ENCODE assay signal across 8 cellular contexts in the genomic region with DNA sequence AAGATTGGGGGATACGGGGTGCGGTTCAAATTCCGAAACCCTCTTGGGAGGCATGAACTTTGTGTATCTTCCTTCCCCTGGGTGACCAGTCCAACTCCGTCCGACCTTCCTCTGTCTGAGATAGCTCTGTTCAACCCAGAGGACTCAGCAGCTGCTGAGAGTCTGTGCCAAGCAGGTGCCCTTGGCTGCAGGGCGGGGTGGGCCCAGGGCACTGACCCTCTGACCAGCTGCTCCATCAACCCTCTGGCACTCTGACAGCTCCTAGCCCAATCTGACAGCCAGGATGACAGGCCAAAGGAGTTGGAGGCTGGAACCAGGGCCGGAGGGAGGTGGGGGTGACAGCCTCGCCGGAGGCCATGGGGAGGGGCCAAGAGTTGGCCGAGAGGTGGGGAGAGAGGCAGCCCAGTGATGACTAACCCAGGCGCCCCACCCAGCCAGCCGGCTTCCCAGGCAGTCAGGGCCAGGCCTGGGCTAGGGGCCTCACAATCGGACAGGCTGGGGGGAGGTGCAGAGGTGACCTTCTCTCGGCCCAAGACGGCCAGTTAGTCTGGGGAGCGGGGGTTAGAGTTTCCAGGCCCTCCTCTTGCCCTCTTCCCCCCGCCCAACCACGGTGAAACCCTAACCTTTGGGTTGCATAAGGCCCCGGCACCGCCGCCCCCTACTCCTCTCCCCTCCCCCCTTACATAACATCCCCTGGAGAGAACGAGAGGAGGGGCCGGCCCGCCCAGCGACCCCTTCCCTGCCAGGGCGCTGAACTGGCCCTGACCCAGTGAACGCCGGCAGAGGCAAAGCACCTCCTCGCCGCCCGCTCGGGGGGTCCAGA. TPM values are rescaled to one million over a fixed set of nuclear protein-coding genes. Genes with fewer than 3 reads are reported as not detected.
A peak's percentile ranks its signal among the peaks of the same experiment; 100 is the strongest.
DNase-seq lines count a peak whose midpoint lies in the region; ATAC-seq and TF ChIP-seq lines count a peak whose summit lies in the region.

No MANE protein-coding gene starts in this region.

- H3K4me3 ChIP-seq in H7 (ENCODE audit: insufficient read depth, low read depth, low read length) (peak overlapping the region; percentile 68), right atrium auricular region (peak overlapping the region; percentile 86 to 100), prostate gland (peak overlapping the region; percentile 74 to 94)

- H3K4me1 ChIP-seq in right atrium auricular region (peaks cover 0 to 60% of the 10 kb centered on the region in 2 donors), prostate gland (replicated peaks) (peaks cover 10% of the 10 kb centered on the region)

- no peak for ATAC-seq in HG03039 (IDR thresholded peaks at IDR 0.05; ENCODE audit: unreplicated experiment)
- no peak for ATAC-seq in GM18870 (IDR thresholded peaks at IDR 0.05; ENCODE audit: unreplicated experiment)
- no peak for ATAC-seq in HG02798 (IDR thresholded peaks at IDR 0.05; ENCODE audit: poor library complexity, unreplicated experiment)

- WGBS in prostate gland = 4% methylated on average over 30 of the region's 32 CpGs

- DNase-seq in H7 (peak; percentile 87), RPMI7951 (ENCODE audit: low read depth) (peak; percentile 90), amniotic stem cell (lab: John Stamatoyannopoulos, UW) (peak; percentile 77), right atrium auricular region (ENCODE audit: low spot score) (peak; percentile 95), prostate gland (ENCODE audit: low spot score) (peak; percentile 55)

- TF ChIP-seq CTCF in right atrium auricular region (IDR thresholded peaks at IDR 0.05) (no peak), prostate gland (IDR thresholded peaks at IDR 0.05) (peak in 1 of 4 experiments; percentile 4)

- peak; percentile 79 for TF ChIP-seq POLR2A in prostate gland (IDR thresholded peaks at IDR 0.05)

- H3K9me3 ChIP-seq in right atrium auricular region (no peaks in the 10 kb centered on the region), prostate gland (no peaks in the 10 kb centered on the region)

- H3K27me3 ChIP-seq in H7 (ENCODE audit: control insufficient read depth, insufficient read depth, low read length) (no peaks in the 10 kb centered on the region; the same call in 1 of the 2 replicates), right atrium auricular region (no peaks in the 10 kb centered on the region), prostate gland (replicated peaks; ENCODE audit: insufficient read depth) (no peaks in the 10 kb centered on the region)

- H3K36me3 ChIP-seq in H7 (replicated peaks; ENCODE audit: control insufficient read depth, insufficient read depth, low read length) (0 out of 2 replicates have a peak, but pooled peaks cover 1% of the 10 kb centered on the region), right atrium auricular region (peaks cover 42% of the 10 kb centered on the region), prostate gland (peaks cover 0 to 15% of the 10 kb centered on the region in 2 donors)

- H3K27ac ChIP-seq in right atrium auricular region = peak overlapping the region; percentile 100
- peak overlapping the region; percentile 92 to 97 for H3K27ac ChIP-seq in prostate gland

- intact Hi-C loops in prostate gland (cut with DNase I) = loop anchor here (2.0 to 10.0 kb wide), 3 partner anchors 30 to 140 kb away; partner anchors contain the start of gene PRPF8

RNA-seq across cellular contexts. Expression of gene TLCD2, which starts 5.0 kb away (rescaled TPM):
- 0.04 and 0.45 TPM in 2 replicates for total RNA-seq in H7 (2014; rRNA removed; shearing (Covaris generic))
- total RNA-seq in RPMI7951 (2014; rRNA removed; shearing (Covaris generic)) = 0.39 and 0.48 TPM in 2 replicates
- total RNA-seq in right atrium auricular region (1 to 10 TPM; 1.1 to 3.7 TPM), prostate gland (1 to 10 TPM; 2.3 TPM)

RNA-seq across cellular contexts. Expression of gene WDR81, which starts 9.3 kb away (rescaled TPM):
- total RNA-seq in H7 (2014; rRNA removed; shearing (Covaris generic)) = 13.2 and 14.3 TPM in 2 replicates
- total RNA-seq in RPMI7951 (2014; rRNA removed; shearing (Covaris generic)) = 5.3 and 8.2 TPM in 2 replicates
- total RNA-seq in right atrium auricular region (10 to 100 TPM; 10.9 to 17.9 TPM), prostate gland (10 to 100 TPM; 39.2 to 72.9 TPM)

RNA-seq across cellular contexts. Expression of gene SERPINF2, which starts 27.5 kb away (rescaled TPM):
- 0.52 and 0.74 TPM in 2 replicates for total RNA-seq in H7 (2014; rRNA removed; shearing (Covaris generic))
- total RNA-seq in RPMI7951 (2014; rRNA removed; shearing (Covaris generic)) = under 0.01 and 0.24 TPM in 2 replicates
- total RNA-seq in right atrium auricular region (1 to 10 TPM; 1.0 to 1.5 TPM), prostate gland (10 to 100 TPM; 30.4 to 56.1 TPM)

RNA-seq across cellular contexts. Expression of gene PRPF8, which starts 30.5 kb away (rescaled TPM):
- 128 and 146 TPM in 2 replicates for total RNA-seq in H7 (2014; rRNA removed; shearing (Covaris generic))
- 65.7 and 69.7 TPM in 2 replicates for total RNA-seq in RPMI7951 (2014; rRNA removed; shearing (Covaris generic))
- 100 to 1,000 TPM in 1 of 2 donors, 10 to 100 TPM in 1; 90.1 to 144 TPM for total RNA-seq in right atrium auricular region
- total RNA-seq in prostate gland = 100 to 1,000 TPM; 235 to 321 TPM

RNA-seq across cellular contexts. Expression of gene SERPINF1, which starts 46.7 kb away (rescaled TPM):
- total RNA-seq in H7 (2014; rRNA removed; shearing (Covaris generic)) = 30.3 and 33.4 TPM in 2 replicates
- total RNA-seq in RPMI7951 (2014; rRNA removed; shearing (Covaris generic)) = 127 and 150 TPM in 2 replicates
- total RNA-seq in right atrium auricular region (100 to 1,000 TPM; 348 to 498 TPM), prostate gland (1,000 to 10,000 TPM in 1 of 2 donors, 100 to 1,000 TPM in 1; 119 to 2,127 TPM)

Comparison
In these comparisons a context has a peak if more than half of its experiments do, and no peak if none do; other contexts are left out.
1. RNA of gene SERPINF2, which starts 27.5 kb away (total RNA-seq): 30.4 to 56.1 TPM in prostate gland; 1.0 to 1.5 TPM in right atrium auricular region, 0.52 to 0.74 TPM in H7 and under 0.01 to 0.24 TPM in RPMI7951; every median in the first group is over 10 times any median in the second.
2. Peak in every context shown above with its lines, with median percentiles within 50 percentile points of each other: DNase-seq and H3K4me3 ChIP-seq.